In the genomic region with DNA sequence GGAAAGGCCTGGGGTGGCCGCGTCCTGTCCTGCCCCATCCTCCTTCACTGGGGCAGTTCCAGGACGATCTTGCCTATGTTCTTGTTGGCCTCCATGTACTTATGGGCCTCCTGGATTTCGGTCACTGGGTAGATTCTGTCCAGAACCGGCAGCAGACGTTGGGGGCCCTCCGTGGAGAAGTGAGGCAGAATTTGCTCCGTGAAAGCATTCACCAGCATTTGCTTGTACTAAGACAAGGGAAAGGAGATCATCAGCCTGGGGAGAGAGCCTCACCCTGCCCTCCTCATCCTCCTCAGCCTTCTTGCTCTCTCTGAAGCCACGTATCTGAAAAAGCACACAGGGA, we compare ENCODE assay signal across 8 cellular contexts. TPM values are rescaled to one million over a fixed set of nuclear protein-coding genes. Genes with fewer than 3 reads are reported as not detected.
DNase-seq lines count a peak whose midpoint lies in the region; ATAC-seq and TF ChIP-seq lines count a peak whose summit lies in the region.

No MANE protein-coding gene starts in this region.

- H3K27me3 ChIP-seq in GM06990 (replicated peaks; ENCODE audit: control insufficient read depth, insufficient read depth, low read length), result no peaks in the 10 kb centered on the region

- POLR2A ChIA-PET in T-cell (lab: Charles Lee), result interaction anchor here in 1 of 2 donors (0.6 to 1.5 kb wide), 2 partner anchors 30 to 716 kb away, joined by 3 to 26 read pairs; a partner anchor contains a TSS

- H3K27ac Mint-ChIP-seq in T-cell (peak overlapping the region; percentile 80 to 84), progenitor cell of endocrine pancreas (peak overlapping the region; percentile 92)

- ATAC-seq in T-cell (replicated peaks in 1 of 4) (no peak), HG02588 (IDR thresholded peaks at IDR 0.05; ENCODE audit: unreplicated experiment) (no peak), GM21381 (IDR thresholded peaks at IDR 0.05; ENCODE audit: unreplicated experiment) (no peak)

- no peaks in the 10 kb centered on the region; the same call in 1 of the 2 replicates for H3K36me3 ChIP-seq in GM06990 (ENCODE audit: control insufficient read depth, insufficient read depth, low read length)

- H3K4me3 Mint-ChIP-seq in T-cell (peak overlapping the region; percentile 96 to 100 (median 98)), progenitor cell of endocrine pancreas (ENCODE audit: low read depth) (peak overlapping the region; percentile 98)

- DNase-seq in GM06990 (ENCODE audit: extremely low read depth, insufficient read length) (no peak), T-cell (no peak), fibroblast of pulmonary artery (ENCODE audit: low read depth) (peak; percentile 20), progenitor cell of endocrine pancreas (ENCODE audit: low spot score, unreplicated experiment) (no peak), NCI-H345 (lab: John Stamatoyannopoulos, UW) (no peak), NCI-H146 (lab: John Stamatoyannopoulos, UW) (no peak)

- H3K4me3 ChIP-seq in GM06990 (replicated peaks; ENCODE audit: low read depth, low read length) (peak overlapping the region; percentile 76), fibroblast of pulmonary artery (replicated peaks; ENCODE audit: low read depth, low read length) (peak overlapping the region; percentile 98)

- CTCF ChIA-PET in T-cell (lab: Charles Lee), result interaction anchor here in 1 of 2 donors (1.2 to 1.4 kb wide), 2 partner anchors 7 to 10 kb away, joined by 3 to 6 read pairs; a partner anchor contains a TSS

- TF ChIP-seq CTCF in GM06990 (IDR thresholded peaks at IDR 0.05; ENCODE audit: insufficient read depth, low read length, poor library complexity, severe bottlenecking) (no peak), fibroblast of pulmonary artery (IDR thresholded peaks at IDR 0.05; ENCODE audit: low read length, missing control alignments) (no peak), progenitor cell of endocrine pancreas (IDR thresholded peaks at IDR 0.05; ENCODE audit: unreplicated experiment) (no peak)

- H3K36me3 Mint-ChIP-seq in T-cell, result peaks cover 15% of the 10 kb centered on the region
- H3K36me3 Mint-ChIP-seq in progenitor cell of endocrine pancreas (ENCODE audit: insufficient read depth), result peaks cover 26% of the 10 kb centered on the region

- H3K9me3 Mint-ChIP-seq in T-cell, result no peaks in the 10 kb centered on the region
- H3K9me3 Mint-ChIP-seq in progenitor cell of endocrine pancreas (ENCODE audit: low read depth), result no peaks in the 10 kb centered on the region

- H3K4me1 Mint-ChIP-seq in T-cell (peaks cover 26 to 35% (median 34%) of the 10 kb centered on the region in 3 donors), progenitor cell of endocrine pancreas (ENCODE audit: low read depth) (peaks cover 23% of the 10 kb centered on the region)

- H3K27me3 Mint-ChIP-seq in T-cell (no peaks in the 10 kb centered on the region), progenitor cell of endocrine pancreas (no peaks in the 10 kb centered on the region)

RNA-seq across cellular contexts. Expression of a gene that starts 1.4 kb away (rescaled TPM):
- total RNA-seq in T-cell (10 to 100 TPM; 43.7 to 53.0 (median 47.0) TPM), progenitor cell of endocrine pancreas (93.3 and 101 TPM in 2 replicates)

RNA-seq across cellular contexts. Expression of a gene that starts 7.1 kb away (rescaled TPM):
- total RNA-seq in T-cell (under 1 TPM; 0.47 to 0.68 (median 0.58) TPM), progenitor cell of endocrine pancreas (64.4 and 67.8 TPM in 2 replicates)

RNA-seq across cellular contexts. Expression of a gene that starts 28.0 kb away (rescaled TPM):
- total RNA-seq in T-cell, result 1 to 10 TPM; 1.2 to 1.5 (median 1.2) TPM
- 30.5 and 33.7 TPM in 2 replicates for total RNA-seq in progenitor cell of endocrine pancreas

RNA-seq across cellular contexts. Expression of a gene that starts 30.3 kb away (rescaled TPM):
- total RNA-seq in T-cell, result 10 to 100 TPM in 3 of 5 donors, 1 to 10 TPM in 2; 6.1 to 18.9 (median 18.2) TPM
- total RNA-seq in progenitor cell of endocrine pancreas, result 22.4 and 23.7 TPM in 2 replicates

RNA-seq across cellular contexts. Expression of a gene that starts 45.6 kb away (rescaled TPM):
- total RNA-seq in T-cell (under 1 TPM in 2 of 5 donors, not detected in 3; 0.28 to 0.49 TPM), progenitor cell of endocrine pancreas (0.55 and 1.1 TPM in 2 replicates)

Comparison
In these comparisons a context has a peak if more than half of its experiments do, and no peak if none do; other contexts are left out.
1. RNA of a gene that starts 7.1 kb away (total RNA-seq): 64.4 to 67.8 TPM in progenitor cell of endocrine pancreas; 0.47 to 0.68 TPM in T-cell; every median in the first group is over 10 times any median in the second.
2. RNA of a gene that starts 28.0 kb away (total RNA-seq): 30.5 to 33.7 TPM in progenitor cell of endocrine pancreas; 1.2 to 1.5 TPM in T-cell; every median in the first group is over 10 times any median in the second.